Comparison of ENCODE assay signal across 1 cellular context in genomic region chr11:64428685-64429084, GRCh38.
TF ChIP-seq lines count a peak whose summit lies in the region.

No MANE protein-coding gene starts in this region.

TF ChIP-seq in GM23338, 12 proteins besides CTCF, POLR2A, EP300 and RAD21 (continued from another document):
- TF ChIP-seq NANOG (IDR thresholded peaks at IDR 0.05; ENCODE audit: borderline replicate concordance), result no peak
- no peak for TF ChIP-seq JUNB (IDR thresholded peaks at IDR 0.05; ENCODE audit: unreplicated experiment)
- no peak for TF ChIP-seq POLR2AphosphoS5 (IDR thresholded peaks at IDR 0.05; ENCODE audit: low read depth)
- TF ChIP-seq EZH2phosphoT487 (IDR thresholded peaks at IDR 0.05; ENCODE audit: unreplicated experiment), result no peak
TF ChIP-seq in GM23338: peak in this region for 0.
